In genomic region chr2:216156822-216157221, GRCh38 we compare ENCODE assay signal across 1 cellular context.
TF ChIP-seq lines count a peak whose summit lies in the region.

No MANE protein-coding gene starts in this region.

TF ChIP-seq in HepG2, 621 proteins besides CTCF, POLR2A, EP300 and RAD21 (continued from another document):
- TF ChIP-seq, protein P1, sequence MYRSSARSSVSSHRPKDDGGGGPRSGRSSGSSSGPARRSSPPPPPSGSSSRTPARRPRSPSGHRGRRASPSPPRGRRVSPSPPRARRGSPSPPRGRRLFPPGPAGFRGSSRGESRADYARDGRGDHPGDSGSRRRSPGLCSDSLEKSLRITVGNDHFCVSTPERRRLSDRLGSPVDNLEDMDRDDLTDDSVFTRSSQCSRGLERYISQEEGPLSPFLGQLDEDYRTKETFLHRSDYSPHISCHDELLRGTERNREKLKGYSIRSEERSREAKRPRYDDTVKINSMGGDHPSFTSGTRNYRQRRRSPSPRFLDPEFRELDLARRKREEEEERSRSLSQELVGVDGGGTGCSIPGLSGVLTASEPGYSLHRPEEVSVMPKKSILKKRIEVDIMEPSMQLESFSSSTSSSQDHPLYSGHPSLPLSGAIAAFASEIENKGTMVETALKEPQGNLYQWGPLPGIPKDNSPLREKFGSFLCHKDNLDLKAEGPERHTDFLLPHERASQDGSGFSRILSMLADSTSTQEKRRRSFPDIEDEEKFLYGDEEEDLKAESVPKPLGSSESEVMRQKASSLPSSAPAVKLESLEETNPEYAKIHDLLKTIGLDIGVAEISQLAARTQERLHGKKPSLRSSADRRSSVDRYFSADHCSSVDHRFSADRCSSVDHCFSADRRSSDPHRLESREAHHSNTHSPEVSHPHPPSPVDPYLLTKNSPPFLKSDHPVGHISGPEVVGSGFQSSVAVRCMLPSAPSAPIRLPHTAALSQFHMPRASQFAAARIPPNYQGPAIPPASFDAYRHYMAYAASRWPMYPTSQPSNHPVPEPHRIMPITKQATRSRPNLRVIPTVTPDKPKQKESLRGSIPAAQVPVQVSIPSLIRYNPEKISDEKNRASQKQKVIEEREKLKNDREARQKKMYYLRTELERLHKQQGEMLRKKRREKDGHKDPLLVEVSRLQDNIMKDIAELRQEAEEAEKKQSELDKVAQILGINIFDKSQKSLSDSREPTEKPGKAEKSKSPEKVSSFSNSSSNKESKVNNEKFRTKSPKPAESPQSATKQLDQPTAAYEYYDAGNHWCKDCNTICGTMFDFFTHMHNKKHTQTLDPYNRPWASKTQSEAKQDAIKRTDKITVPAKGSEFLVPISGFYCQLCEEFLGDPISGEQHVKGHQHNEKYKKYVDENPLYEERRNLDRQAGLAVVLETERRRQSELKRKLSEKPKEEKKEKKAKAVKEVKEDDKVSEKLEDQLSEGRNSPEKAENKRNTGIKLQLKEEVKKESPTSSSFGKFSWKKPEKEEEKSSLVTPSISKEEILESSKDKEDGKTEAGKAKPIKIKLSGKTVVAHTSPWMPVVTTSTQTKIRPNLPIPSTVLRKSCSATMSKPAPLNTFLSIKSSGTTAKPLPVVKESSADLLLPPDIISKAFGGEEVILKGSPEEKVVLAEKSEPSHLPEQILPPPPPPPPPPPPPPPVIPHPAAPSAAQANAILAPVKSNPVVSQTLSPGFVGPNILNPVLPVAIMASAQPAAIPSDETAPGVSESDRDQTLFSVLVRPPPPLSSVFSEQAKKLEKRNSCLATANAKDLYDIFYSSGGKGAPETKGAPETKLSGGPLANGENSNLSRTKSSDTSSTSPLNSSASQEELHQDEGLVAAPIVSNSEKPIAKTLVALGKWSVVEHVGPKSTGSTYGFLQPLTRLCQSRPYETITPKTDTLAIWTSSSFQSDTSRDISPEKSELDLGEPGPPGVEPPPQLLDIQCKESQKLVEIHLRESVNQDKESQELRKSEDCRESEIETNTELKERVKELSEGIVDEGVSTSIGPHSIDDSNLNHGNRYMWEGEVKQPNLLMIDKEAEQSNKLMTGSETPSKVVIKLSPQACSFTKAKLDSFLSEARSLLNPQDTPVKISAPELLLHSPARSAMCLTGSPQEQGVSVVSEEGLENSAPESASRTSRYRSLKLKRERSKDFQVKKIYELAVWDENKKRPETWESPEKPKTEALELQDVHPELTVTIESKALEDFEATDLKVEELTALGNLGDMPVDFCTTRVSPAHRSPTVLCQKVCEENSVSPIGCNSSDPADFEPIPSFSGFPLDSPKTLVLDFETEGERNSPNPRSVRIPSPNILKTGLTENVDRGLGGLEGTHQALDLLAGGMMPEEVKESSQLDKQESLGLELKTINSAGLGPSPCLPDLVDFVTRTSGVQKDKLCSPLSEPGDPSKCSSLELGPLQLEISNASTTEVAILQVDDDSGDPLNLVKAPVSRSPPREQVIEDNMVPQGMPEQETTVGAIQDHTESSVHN (CRISPR knock-in tag; IDR thresholded peaks at IDR 0.05): no peak
- peak; percentile 47 for TF ChIP-seq RBM22 (optimal IDR thresholded peaks at IDR 0.05; ENCODE audit: low read length)
